In genomic region chr2:214220251-214220650, GRCh38 we compare ENCODE assay signal across 22 cellular contexts.
DNase-seq lines count a peak whose midpoint lies in the region; ATAC-seq, FAIRE-seq and TF ChIP-seq lines count a peak whose summit lies in the region.
"Had no signal": no experiment of that assay in that cellular context is flagged by ENCODE, and none has a peak within 500 bp of the region (broad histone marks: within the 10 kb centered on the region; RNA-seq: fewer than 3 reads in every experiment).

No MANE protein-coding gene starts in this region.

- TF ChIP-seq CTCF in right lobe of liver (IDR thresholded peaks at IDR 0.05) = no peak
- TF ChIP-seq CTCF in HepG2 (CRISPR knock-in tag; IDR thresholded peaks at IDR 0.05) = no peak
- TF ChIP-seq CTCF in epithelial cell of proximal tubule (conservative IDR thresholded peaks at IDR 0.05; ENCODE audit: low read depth, low read length) = no peak

- POLR2A ChIA-PET in HepG2 (lab: Yijun Ruan, JAX) = no interaction called here

- H3K9ac ChIP-seq in HepG2 (ENCODE audit: insufficient read depth, low read depth, low read length) = no peak overlapping the region
- H3K9ac ChIP-seq: BLaER1 treated with 17β-estradiol and CSF1 and Interleukin-3, amounts not matched to agents 10 nM and 100 nM had no signal

- H3K4me1 ChIP-seq in right lobe of liver (no peaks in the 10 kb centered on the region), HepG2 (ENCODE audit: insufficient read depth, low read length) (no peaks in the 10 kb centered on the region)
- H3K4me1 ChIP-seq: A549; BLaER1 treated with 17β-estradiol and CSF1 and Interleukin-3, amounts not matched to agents 10 nM and 100 nM; Caco-2 had no signal

- H3K27ac ChIP-seq in right lobe of liver = no peak overlapping the region
- H3K27ac ChIP-seq in HepG2 (ENCODE audit: extremely low read length, insufficient read depth, low read length) = no peak overlapping the region
- H3K27ac ChIP-seq: 22Rv1; A549; BLaER1 treated with 17β-estradiol and CSF1 and Interleukin-3, amounts not matched to agents 10 nM and 100 nM; C4-2B had no signal

- H3K79me2 ChIP-seq in HepG2 (ENCODE audit: insufficient read depth, low read length) = no peaks in the 10 kb centered on the region

- no TSS peak for BruUV-seq in HepG2 (replicated peaks; lab: Mats Ljungman, UMichigan)

- TF ChIP-seq RAD21 in HepG2 (CRISPR knock-in tag; IDR thresholded peaks at IDR 0.05) = no peak

- H3K36me3 ChIP-seq in right lobe of liver (no peaks in the 10 kb centered on the region), HepG2 (replicated peaks in 1 of 2; ENCODE audit: control insufficient read depth in 1 of 2, insufficient read depth in 2 of 2, low read length in 2 of 2) (no peaks in the 10 kb centered on the region)
- H3K36me3 ChIP-seq: BLaER1 treated with 17β-estradiol and CSF1 and Interleukin-3, amounts not matched to agents 10 nM and 100 nM had no signal

- no peak overlapping the region for H2AFZ ChIP-seq in HepG2 (ENCODE audit: low read length)

- in situ Hi-C loops in HepG2 (cut with HindIII; ENCODE audit: extremely low pct_ligation_motif_present, low pct_unique_long_range_greater_than_20kb) = no loop called here

- H3K4me2 ChIP-seq in HepG2 (ENCODE audit: low read depth, low read length) = no peak overlapping the region
- H3K4me2 ChIP-seq: A549; BLaER1 treated with 17β-estradiol and CSF1 and Interleukin-3, amounts not matched to agents 10 nM and 100 nM had no signal

- ATAC-seq in right lobe of liver = peak in 3 of 4 donors; percentile 30 to 86 (median 56)
- no peak for ATAC-seq in HepG2
- peak; percentile 40 for ATAC-seq in left lobe of liver
- ATAC-seq: A549; CD8-positive, alpha-beta T cell had no signal

- no peaks in the 10 kb centered on the region for H4K20me1 ChIP-seq in HepG2 (ENCODE audit: insufficient read depth, low read length)
- H4K20me1 ChIP-seq: BLaER1 treated with 17β-estradiol and CSF1 and Interleukin-3, amounts not matched to agents 10 nM and 100 nM had no signal

- CTCF ChIA-PET in HepG2 (lab: Yijun Ruan, JAX; ENCODE audit: low intra/inter-chr PET ratio, low total read pairs) = no interaction called here

- no peak for TF ChIP-seq EP300 in HepG2 (IDR thresholded peaks at IDR 0.05; ENCODE audit: low read depth in 2 of 2, low read length in 2 of 2)
- no peak for TF ChIP-seq EP300 in HepG2 (CRISPR knock-in tag; IDR thresholded peaks at IDR 0.05; ENCODE audit: borderline replicate concordance)

- no peak overlapping the region for H3K4me3 ChIP-seq in right lobe of liver
- H3K4me3 ChIP-seq in HepG2 (replicated peaks in 1 of 3; ENCODE audit: insufficient read depth in 1 of 3, low read depth in 2 of 3, low read length in 3 of 3) = no peak overlapping the region
- H3K4me3 ChIP-seq in epithelial cell of proximal tubule (ENCODE audit: low read depth, low read length) = no peak overlapping the region
- H3K4me3 ChIP-seq: A549; BLaER1 treated with 17β-estradiol and CSF1 and Interleukin-3, amounts not matched to agents 10 nM and 100 nM had no signal

- H3K27me3 ChIP-seq in right lobe of liver (no peaks in the 10 kb centered on the region), HepG2 (ENCODE audit: control insufficient read depth in 1 of 2, insufficient read depth in 2 of 2, low read length in 2 of 2) (no peaks in the 10 kb centered on the region)
- H3K27me3 ChIP-seq: BLaER1 treated with 17β-estradiol and CSF1 and Interleukin-3, amounts not matched to agents 10 nM and 100 nM had no signal

- TF ChIP-seq POLR2A in right lobe of liver (IDR thresholded peaks at IDR 0.05) (no peak), HepG2 (IDR thresholded peaks at IDR 0.05; ENCODE audit: insufficient read depth in 1 of 2, low read depth in 2 of 2, low read length in 2 of 2) (no peak)

- no peak for FAIRE-seq in HepG2 (lab: Jason Lieb, UNC)
- FAIRE-seq: A549, D721Med, GM12891, GM19239 had no signal

- H3K9me3 ChIP-seq in right lobe of liver (no peaks in the 10 kb centered on the region), HepG2 (ENCODE audit: low read length) (no peaks in the 10 kb centered on the region)
- H3K9me3 ChIP-seq: A549; BLaER1 treated with 17β-estradiol and CSF1 and Interleukin-3, amounts not matched to agents 10 nM and 100 nM; Caco-2 had no signal

- WGBS in right lobe of liver (ENCODE audit: insufficient coverage, low coverage, low lambda C conversion rate, missing lambda C conversion rate) = 0% methylated on average over 3 of the region's 3 CpGs
- WGBS in HepG2 (ENCODE audit: low lambda C conversion rate) = 2% methylated on average over 3 of the region's 3 CpGs

- DNase-seq in right lobe of liver = no peak
- no peak for DNase-seq in HepG2 (ENCODE audit: low spot score)
- DNase-seq in epithelial cell of proximal tubule (ENCODE audit: low read depth) = peak; percentile 19
- no peak for DNase-seq in left lobe of liver (ENCODE audit: low spot score)
- peak; percentile 59 for DNase-seq in renal cortical epithelial cell (ENCODE audit: low read depth)
- DNase-seq in Ammon's horn (ENCODE audit: low spot score) = no peak
- no peak for DNase-seq in stimulated activated CD4-positive, alpha-beta T cell treated with anti-CD3 and anti-CD28 coated beads, Interleukin-2, amount 100 ng/mL, for 48 hours
- DNase-seq in SIG-M5 (lab: John Stamatoyannopoulos, UW) = no peak
- DNase-seq: ACHN; Caco-2; Calu3; CD4-positive, alpha-beta T cell; CD8-positive, alpha-beta T cell; DMS79 treated with DMSO at 0.1 percent for 48 hours; GF-D8 had no signal

- intact Hi-C loops in right lobe of liver (cut with DNase I) (no loop called here), HepG2 (cut with micrococcal nuclease; ENCODE audit: unreplicated experiment) (no loop called here)

TF ChIP-seq in HepG2, 621 proteins besides CTCF, POLR2A, EP300 and RAD21:
- TF ChIP-seq ISL2 (CRISPR knock-in tag; IDR thresholded peaks at IDR 0.05) (no peak), HIC2 (CRISPR knock-in tag; IDR thresholded peaks at IDR 0.05; ENCODE audit: low read depth) (no peak), ZBTB7B (CRISPR knock-in tag; IDR thresholded peaks at IDR 0.05) (no peak), IRF2 (CRISPR knock-in tag; IDR thresholded peaks at IDR 0.05) (no peak), JUND (CRISPR knock-in tag; IDR thresholded peaks at IDR 0.05) (no peak), ETV5 (CRISPR knock-in tag; IDR thresholded peaks at IDR 0.05; ENCODE audit: borderline replicate concordance) (no peak), DZIP1 (CRISPR knock-in tag; IDR thresholded peaks at IDR 0.05) (no peak), NFYB (CRISPR knock-in tag; IDR thresholded peaks at IDR 0.05) (no peak), SMAD3 (CRISPR knock-in tag; IDR thresholded peaks at IDR 0.05) (no peak), ZNF891 (CRISPR knock-in tag; IDR thresholded peaks at IDR 0.05) (no peak), SRF (IDR thresholded peaks at IDR 0.05; ENCODE audit: low read depth, low read length) (no peak)
- TF ChIP-seq, protein P1, sequence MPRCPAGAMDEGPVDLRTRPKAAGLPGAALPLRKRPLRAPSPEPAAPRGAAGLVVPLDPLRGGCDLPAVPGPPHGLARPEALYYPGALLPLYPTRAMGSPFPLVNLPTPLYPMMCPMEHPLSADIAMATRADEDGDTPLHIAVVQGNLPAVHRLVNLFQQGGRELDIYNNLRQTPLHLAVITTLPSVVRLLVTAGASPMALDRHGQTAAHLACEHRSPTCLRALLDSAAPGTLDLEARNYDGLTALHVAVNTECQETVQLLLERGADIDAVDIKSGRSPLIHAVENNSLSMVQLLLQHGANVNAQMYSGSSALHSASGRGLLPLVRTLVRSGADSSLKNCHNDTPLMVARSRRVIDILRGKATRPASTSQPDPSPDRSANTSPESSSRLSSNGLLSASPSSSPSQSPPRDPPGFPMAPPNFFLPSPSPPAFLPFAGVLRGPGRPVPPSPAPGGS (CRISPR knock-in tag; IDR thresholded peaks at IDR 0.05) = no peak
TF ChIP-seq in HepG2: peak in this region for 0.

Comparison
In these comparisons a context has a peak if more than half of its experiments do, and no peak if none do; other contexts are left out.
1. DNase-seq: peak in epithelial cell of proximal tubule (single experiment) and renal cortical epithelial cell (single experiment); none in right lobe of liver (0 of 3), HepG2 (single experiment), left lobe of liver (single experiment), Ammon's horn (single experiment), stimulated activated CD4-positive, alpha-beta T cell treated with anti-CD3 and anti-CD28 coated beads, Interleukin-2, amount 100 ng/mL, for 48 hours (0 of 2) and SIG-M5 (single experiment).